ENCODE assay signal across 8 cellular contexts in the genomic region with DNA sequence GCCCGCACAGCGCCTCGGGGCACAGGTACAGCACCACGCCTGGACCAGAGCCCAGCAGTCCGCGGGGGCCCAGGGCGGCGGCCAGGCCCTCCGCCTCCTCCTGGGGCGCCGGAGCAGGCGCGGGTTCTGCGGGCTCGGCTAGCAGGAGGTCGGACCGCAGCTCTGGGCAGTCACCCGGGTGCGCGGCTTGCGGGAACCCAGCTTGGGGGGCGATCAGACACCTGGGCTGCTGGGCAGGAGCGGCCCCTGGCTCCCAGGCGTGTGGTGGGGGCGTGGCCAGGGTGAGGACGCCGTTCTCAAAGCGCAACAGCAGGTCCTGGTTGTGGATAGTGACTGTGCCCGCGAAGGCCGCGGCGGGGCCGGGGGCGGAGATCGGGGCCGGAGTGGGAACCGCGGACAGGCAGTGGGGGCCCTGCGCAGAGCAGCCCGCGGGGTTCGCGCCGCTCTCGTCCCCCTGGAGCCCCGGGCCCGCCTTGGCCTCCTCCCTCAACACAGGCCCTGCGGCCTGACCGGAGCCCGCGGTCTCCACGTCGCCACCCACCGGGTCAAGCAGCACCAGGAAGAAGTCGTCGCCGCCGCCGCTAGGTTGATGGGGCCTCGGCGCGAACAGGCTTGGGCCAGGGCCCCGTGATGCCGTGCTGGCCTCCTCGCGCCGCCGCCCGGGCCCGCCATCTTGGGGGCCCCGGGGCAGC. TPM values are rescaled to one million over a fixed set of nuclear protein-coding genes. Genes with fewer than 3 reads are reported as not detected.
DNase-seq lines count a peak whose midpoint lies in the region; ATAC-seq and TF ChIP-seq lines count a peak whose summit lies in the region.
"Not testable (repeated sequence)": the region's sequence is repeated elsewhere in the genome, so short reads cannot be mapped to it uniquely, and the experiment has no call there.

No MANE protein-coding gene starts in this region.

- H3K4me3 ChIP-seq in OCI-LY3 (ENCODE audit: low read length) (peak overlapping the region; percentile 76), epithelial cell of proximal tubule (ENCODE audit: low read depth, low read length) (peak overlapping the region; percentile 53)

- peak overlapping the region; percentile 61 for H3K4me3 Mint-ChIP-seq in memory B cell
- peak overlapping the region; percentile 70 for H3K4me3 Mint-ChIP-seq in stimulated activated naive CD8-positive, alpha-beta T cell treated with anti-CD3 and anti-CD28 coated beads, Interleukin-15, Interleukin-2, amounts not matched to agents 100 ng/mL and 50 ng/mL, for 24 hours

- DNase-seq in EH (ENCODE audit: low read depth) (peak; percentile 34), memory B cell (ENCODE audit: low spot score in 2 of 2) (peak; percentile 23 to 38)
- DNase-seq in activated effector memory CD4-positive, alpha-beta T cell treated with Interleukin-2 at 50 U/mL for 16 hours = peak; percentile 26
- not testable (repeated sequence) for DNase-seq in epithelial cell of proximal tubule (ENCODE audit: low read depth)

- not testable (repeated sequence) for H3K36me3 Mint-ChIP-seq in memory B cell
- peaks cover 12% of the 10 kb centered on the region for H3K36me3 Mint-ChIP-seq in stimulated activated naive CD8-positive, alpha-beta T cell treated with anti-CD3 and anti-CD28 coated beads, Interleukin-15, Interleukin-2, amounts not matched to agents 100 ng/mL and 50 ng/mL, for 24 hours (ENCODE audit: low read depth)

- peaks cover 17% of the 10 kb centered on the region for H3K79me2 ChIP-seq in OCI-LY3 (ENCODE audit: low read length)

- H3K27ac ChIP-seq in OCI-LY3 (ENCODE audit: low read length) = not testable (repeated sequence)

- peaks cover 11% of the 10 kb centered on the region for H3K4me1 Mint-ChIP-seq in memory B cell
- peaks cover 33% of the 10 kb centered on the region for H3K4me1 Mint-ChIP-seq in stimulated activated naive CD8-positive, alpha-beta T cell treated with anti-CD3 and anti-CD28 coated beads, Interleukin-15, Interleukin-2, amounts not matched to agents 100 ng/mL and 50 ng/mL, for 24 hours (ENCODE audit: low read depth)

- H3K27me3 ChIP-seq in OCI-LY3 (ENCODE audit: low read depth, low read length) = not testable (repeated sequence)

- H3K4me1 ChIP-seq in OCI-LY3 (ENCODE audit: low read length) = not testable (repeated sequence)

- not testable (repeated sequence) for H4K20me1 ChIP-seq in OCI-LY3 (ENCODE audit: insufficient read depth, low read length)

- peak overlapping the region; percentile 66 for H3K9ac ChIP-seq in OCI-LY3 (ENCODE audit: low read length)

- peaks cover 16% of the 10 kb centered on the region for H3K36me3 ChIP-seq in OCI-LY3 (replicated peaks; ENCODE audit: low read depth, low read length)

- H3K9me3 Mint-ChIP-seq in memory B cell; stimulated activated naive CD8-positive, alpha-beta T cell treated with anti-CD3 and anti-CD28 coated beads, Interleukin-15, Interleukin-2, amounts not matched to agents 100 ng/mL and 50 ng/mL, for 24 hours: not testable (repeated sequence)

- ATAC-seq in GM21515 (IDR thresholded peaks at IDR 0.05; ENCODE audit: unreplicated experiment) = peak; percentile 79
- peak; percentile 75 for ATAC-seq in HG03280 (IDR thresholded peaks at IDR 0.05; ENCODE audit: unreplicated experiment)
- peak; percentile 73 for ATAC-seq in memory B cell (ENCODE audit: low read depth)

- H3K9me3 ChIP-seq in OCI-LY3 (ENCODE audit: insufficient read depth, low read length) = not testable (repeated sequence)

- not testable (repeated sequence) for H3K27me3 Mint-ChIP-seq in memory B cell; stimulated activated naive CD8-positive, alpha-beta T cell treated with anti-CD3 and anti-CD28 coated beads, Interleukin-15, Interleukin-2, amounts not matched to agents 100 ng/mL and 50 ng/mL, for 24 hours

- H3K27ac Mint-ChIP-seq in memory B cell; stimulated activated naive CD8-positive, alpha-beta T cell treated with anti-CD3 and anti-CD28 coated beads, Interleukin-15, Interleukin-2, amounts not matched to agents 100 ng/mL and 50 ng/mL, for 24 hours: not testable (repeated sequence)

- TF ChIP-seq CTCF in OCI-LY3 (IDR thresholded peaks at IDR 0.05; ENCODE audit: low read depth, low read length); epithelial cell of proximal tubule (conservative IDR thresholded peaks at IDR 0.05; ENCODE audit: low read depth, low read length): not testable (repeated sequence)

- H2AFZ ChIP-seq in OCI-LY3 (ENCODE audit: low read depth, low read length) = not testable (repeated sequence)

- H3K4me2 ChIP-seq in OCI-LY3 (ENCODE audit: low read length) = peak overlapping the region; percentile 56

RNA-seq across cellular contexts. Expression of a gene that starts 0.5 kb away (rescaled TPM):
- total RNA-seq in epithelial cell of proximal tubule = 1.6 and 1.7 TPM in 2 replicates
